In the genomic region with DNA sequence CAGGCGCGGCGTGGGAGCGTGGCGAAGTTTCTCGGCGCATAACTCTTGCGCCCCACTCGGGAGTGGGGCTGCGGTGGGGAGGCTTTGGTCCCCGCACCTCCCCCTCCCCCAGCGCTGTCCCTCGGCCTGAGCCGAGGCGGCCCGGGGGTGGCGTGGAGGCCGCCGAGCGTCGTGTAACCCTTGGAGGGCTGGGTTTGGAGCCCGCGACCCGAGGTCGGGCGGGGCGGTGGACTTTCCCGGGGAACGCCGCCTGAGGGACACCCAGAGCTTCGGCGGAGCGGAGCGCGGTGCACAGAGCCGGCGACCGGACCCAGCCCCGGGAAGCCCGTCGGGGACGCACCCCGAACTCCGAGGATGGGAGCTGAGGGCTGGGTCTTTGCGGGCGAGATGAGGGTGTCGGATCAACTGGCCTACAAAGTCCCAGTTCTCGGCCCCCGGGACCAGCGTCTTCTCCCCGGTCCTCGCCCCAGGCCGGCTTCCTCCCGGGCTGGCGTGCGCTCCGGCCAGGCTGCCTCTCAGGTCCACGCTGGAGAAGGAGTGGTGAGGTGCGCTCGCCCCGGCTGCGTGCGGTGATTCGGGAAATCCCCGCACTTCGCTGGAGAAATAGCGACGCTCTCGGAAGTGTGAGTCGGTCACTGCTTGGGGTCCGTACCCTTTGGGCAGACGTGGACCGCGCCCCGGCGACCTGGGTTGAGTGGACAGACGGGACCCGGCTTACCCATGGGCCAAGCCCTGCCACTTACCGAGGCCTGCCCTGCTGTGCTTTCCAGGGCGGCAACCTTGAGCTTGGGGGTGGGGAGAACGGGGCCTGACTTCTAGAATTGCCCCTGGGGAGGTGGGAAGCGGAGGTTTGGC, we compare ENCODE assay signal across 8 cellular contexts.
DNase-seq lines count a peak whose midpoint lies in the region; ATAC-seq, FAIRE-seq and TF ChIP-seq lines count a peak whose summit lies in the region.

No MANE protein-coding gene starts in this region.

- H3K36me3 ChIP-seq in PC-3 (ENCODE audit: low read depth, low read length) (no peaks in the 10 kb centered on the region), fibroblast of lung (ENCODE audit: control insufficient read depth, insufficient read depth, low read length) (no peaks in the 10 kb centered on the region), neuronal stem cell (replicated peaks in 1 of 2; ENCODE audit: control insufficient read depth in 2 of 2, insufficient read depth in 2 of 2, low read length in 2 of 2) (no peaks in the 10 kb centered on the region)

- H3K4me1 ChIP-seq in PC-3 (ENCODE audit: insufficient read depth, low read length) (peaks cover 24% of the 10 kb centered on the region), fibroblast of lung (ENCODE audit: control insufficient read depth, extremely low read depth, insufficient read depth, low read length) (peaks cover 6% of the 10 kb centered on the region), neuronal stem cell (ENCODE audit: control insufficient read depth in 2 of 2, insufficient read depth in 1 of 2, low read depth in 1 of 2, low read length in 2 of 2) (peaks cover 0 to 14% of the 10 kb centered on the region in 2 donors)

- H3K4ac ChIP-seq in neuronal stem cell (ENCODE audit: low read length): no peak overlapping the region

- H3K27me3 ChIP-seq in PC-3 (ENCODE audit: low read length) (no peaks in the 10 kb centered on the region), fibroblast of lung (ENCODE audit: control insufficient read depth, insufficient read depth, low read length) (no peaks in the 10 kb centered on the region), neuronal stem cell (ENCODE audit: control insufficient read depth in 3 of 3, insufficient read depth in 3 of 3, low read depth in 1 of 3, low read length in 3 of 3) (peaks cover 13 to 80% (median 50%) of the 10 kb centered on the region in 3 experiments)

- no peak overlapping the region for H4K91ac ChIP-seq in neuronal stem cell (ENCODE audit: low read depth, low read length, poor library complexity)

- H4K8ac ChIP-seq in neuronal stem cell (ENCODE audit: low read depth, low read length): no peak overlapping the region

- no peaks in the 10 kb centered on the region for H3K79me1 ChIP-seq in neuronal stem cell (ENCODE audit: low read depth, low read length)

- H3K9me3 ChIP-seq in PC-3 (ENCODE audit: low read length) (no peaks in the 10 kb centered on the region), fibroblast of lung (ENCODE audit: control insufficient read depth, insufficient read depth, low read depth, low read length) (no peaks in the 10 kb centered on the region), neuronal stem cell (replicated peaks in 1 of 2; ENCODE audit: control insufficient read depth in 2 of 2, insufficient read depth in 1 of 2, low read depth in 1 of 2, low read length in 2 of 2) (no peaks in the 10 kb centered on the region)

- FAIRE-seq in H54 (lab: Jason Lieb, UNC): no peak

- no peak for TF ChIP-seq POLR2A in H54 (IDR thresholded peaks at IDR 0.05; ENCODE audit: low read depth, low read length)

- H3K9ac ChIP-seq in PC-3 (ENCODE audit: low read length) (peak overlapping the region; percentile 86), fibroblast of lung (ENCODE audit: insufficient read depth, low read length) (peak overlapping the region; percentile 87), neuronal stem cell (ENCODE audit: low read depth, low read length, poor library complexity) (peak overlapping the region; percentile 50)

- WGBS in neuronal stem cell (ENCODE audit: extremely low coverage in 2 of 2, insufficient read length in 2 of 2, insufficient replicate concordance in 1 of 2), 2 donors: no CpG with 5 or more reads among the region's 82 CpGs

- H4K20me1 ChIP-seq in PC-3 (ENCODE audit: low read length): no peaks in the 10 kb centered on the region
- no peaks in the 10 kb centered on the region for H4K20me1 ChIP-seq in fibroblast of lung (ENCODE audit: control insufficient read depth, extremely low read depth, insufficient read depth, low read length)

- POLR2A ChIA-PET in PC-3 (lab: Charles Lee; ENCODE audit: unreplicated experiment): no interaction called here

- H2BK15ac ChIP-seq in neuronal stem cell (ENCODE audit: low read length): no peak overlapping the region

- H2BK5ac ChIP-seq in neuronal stem cell (ENCODE audit: low read length): no peak overlapping the region

- no peaks in the 10 kb centered on the region for H3F3A ChIP-seq in PC-3 (ENCODE audit: low read length, unreplicated experiment)

- H3K4me2 ChIP-seq in PC-3 (ENCODE audit: low read length) (peak overlapping the region; percentile 90), fibroblast of lung (ENCODE audit: extremely low read depth, insufficient read depth, low read length) (peak overlapping the region; percentile 96), neuronal stem cell (ENCODE audit: insufficient read depth, low read length, poor library complexity, severe bottlenecking) (peak overlapping the region; percentile 81)

- H3K79me2 ChIP-seq in PC-3 (ENCODE audit: low read length) (peaks cover 53% of the 10 kb centered on the region), fibroblast of lung (ENCODE audit: control insufficient read depth, insufficient read depth, low read length) (peaks cover 57% of the 10 kb centered on the region)

- H2AFZ ChIP-seq in PC-3 (ENCODE audit: low read length) (peak overlapping the region; percentile 50; the same call in 1 of the 2 replicates), fibroblast of lung (ENCODE audit: low read length) (no peak overlapping the region), neuronal stem cell (ENCODE audit: low read length) (peak overlapping the region; percentile 98)

- DNase-seq in PC-3 (no peak), fibroblast of lung (ENCODE audit: low read depth in 2 of 2) (no peak), neuronal stem cell (ENCODE audit: low spot score) (no peak), GF-D8 (lab: John Stamatoyannopoulos, UW) (no peak), NCI-H146 (lab: John Stamatoyannopoulos, UW) (no peak), H54 (ENCODE audit: insufficient read length, low spot score) (no peak)
- DNase-seq in stimulated activated CD4-positive, alpha-beta T cell treated with anti-CD3 and anti-CD28 coated beads, Interleukin-2, amount 100 ng/mL, for 48 hours: no peak

- peak overlapping the region; percentile 84 for H2AK5ac ChIP-seq in neuronal stem cell (ENCODE audit: low read depth, low read length)

- BruUV-seq in PC-3 (replicated peaks; lab: Mats Ljungman, UMichigan): no TSS peak

- H2BK120ac ChIP-seq in neuronal stem cell (ENCODE audit: low read depth, low read length): no peak overlapping the region

- H3K4me3 ChIP-seq in PC-3 (ENCODE audit: low read length) (peak overlapping the region; percentile 83), fibroblast of lung (replicated peaks in 1 of 4; ENCODE audit: control extremely low read depth in 1 of 4, insufficient read depth in 1 of 4, low read depth in 3 of 4, low read length in 4 of 4) (peak overlapping the region; percentile 80 to 92 (median 82)), neuronal stem cell (ENCODE audit: low read length in 2 of 2) (peak overlapping the region in 1 of 2 donors; percentile 74)

- intact Hi-C loops in PC-3 (cut with micrococcal nuclease): loop anchor here (2.0 kb wide), 1 partner anchor 37 kb away; no protein-coding TSS in a partner anchor

- peak overlapping the region; percentile 30 for H2BK12ac ChIP-seq in neuronal stem cell (ENCODE audit: low read length)

- CTCF ChIA-PET in PC-3 (lab: Charles Lee): interaction anchor here (1.8 kb wide), 1 partner anchor 283 kb away, joined by 5 read pairs; no protein-coding TSS in a partner anchor

- peak overlapping the region; percentile 49 for H3K14ac ChIP-seq in neuronal stem cell (ENCODE audit: low read length)

- H3K18ac ChIP-seq in neuronal stem cell (ENCODE audit: low read length): peak overlapping the region; percentile 61

- no peak for TF ChIP-seq CTCF in C4-2B (conservative IDR thresholded peaks at IDR 0.05)
- TF ChIP-seq CTCF in PC-3 (conservative IDR thresholded peaks at IDR 0.05; ENCODE audit: low read depth, low read length): no peak
- no peak for TF ChIP-seq CTCF in fibroblast of lung (conservative IDR thresholded peaks at IDR 0.05 in 1 of 2, IDR thresholded peaks at IDR 0.05 in 1 of 2; ENCODE audit: low read depth in 1 of 2, low read length in 2 of 2)

- H3K9me2 ChIP-seq in PC-3 (replicated peaks; ENCODE audit: low read length): no peaks in the 10 kb centered on the region

- peak overlapping the region; percentile 70 for H3K23ac ChIP-seq in neuronal stem cell (ENCODE audit: low read depth, low read length, poor library complexity)

- ATAC-seq in PC-3: peak; percentile 10

- H3K27ac ChIP-seq in C4-2B (peak overlapping the region; percentile 96), PC-3 (ENCODE audit: low read length) (peak overlapping the region; percentile 88), fibroblast of lung (ENCODE audit: insufficient read depth, low read length) (peak overlapping the region; percentile 91), neuronal stem cell (replicated peaks; ENCODE audit: low read length) (no peak overlapping the region)
